8 cellular contexts compared by ENCODE assay signal in the genomic region with DNA sequence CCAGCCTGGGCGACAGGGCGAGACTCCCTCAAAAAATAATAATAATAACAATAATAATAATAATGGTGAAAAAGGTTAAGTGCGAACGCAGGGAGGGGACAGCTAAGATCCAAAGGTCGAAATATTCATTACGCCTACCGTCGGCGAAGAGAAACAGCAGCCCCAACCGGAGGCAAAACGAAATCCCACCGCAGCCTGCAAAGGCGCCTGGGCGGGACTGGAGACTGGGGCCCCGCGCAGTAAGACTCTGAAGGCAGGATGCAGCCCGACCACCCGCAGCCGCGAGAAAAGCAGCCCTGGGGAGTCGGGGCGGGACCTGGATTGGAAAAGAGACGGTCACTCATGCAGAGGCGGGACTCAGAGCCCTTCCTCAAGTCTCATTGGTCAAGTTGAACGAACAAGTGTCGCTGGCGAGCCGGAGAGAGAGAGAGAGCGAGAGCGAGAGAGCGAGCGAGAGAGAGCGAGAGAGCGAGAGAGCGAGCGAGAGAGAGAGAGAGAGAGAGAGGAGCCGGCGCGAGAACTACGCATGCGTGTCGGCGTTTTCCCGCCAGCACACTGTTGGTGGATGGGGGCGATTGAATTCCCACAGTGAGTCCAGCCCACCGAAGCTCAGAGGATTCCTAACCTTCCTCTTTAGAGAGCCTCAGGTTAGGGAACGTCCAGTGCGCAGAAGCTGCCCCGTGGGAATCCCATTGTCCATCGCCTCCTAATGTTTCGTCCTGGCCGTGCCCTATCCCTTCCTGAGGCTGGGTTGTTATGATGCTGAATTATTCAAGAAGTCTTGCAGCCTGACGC. TPM values are rescaled to one million over a fixed set of nuclear protein-coding genes. Genes with fewer than 3 reads are reported as not detected.
DNase-seq lines count a peak whose midpoint lies in the region; ATAC-seq, FAIRE-seq and TF ChIP-seq lines count a peak whose summit lies in the region.

No MANE protein-coding gene starts in this region.

- TF ChIP-seq CTCF in kidney (IDR thresholded peaks at IDR 0.05; ENCODE audit: borderline replicate concordance, extremely low read depth, insufficient read depth) = peak; percentile 96

- peak; percentile 3 for FAIRE-seq in kidney (lab: Jason Lieb, UNC)

- H3K4me3 ChIP-seq in kidney (ENCODE audit: low read length in 2 of 2) = peak overlapping the region; percentile 77 to 85

- H3K27ac ChIP-seq in kidney (ENCODE audit: low read depth in 2 of 2, low read length in 2 of 2) = peak overlapping the region; percentile 89 to 90

- H3K9me3 ChIP-seq in kidney (ENCODE audit: control insufficient read depth in 1 of 2, low read length in 2 of 2) = no peaks in the 10 kb centered on the region

- no peaks in the 10 kb centered on the region for H3K36me3 ChIP-seq in kidney (ENCODE audit: control insufficient read depth in 1 of 2, insufficient read depth in 2 of 2, low read length in 2 of 2)

- DNase-seq in Ammon's horn (ENCODE audit: low spot score) (peak; percentile 99), NCI-H345 treated with DMSO at 0.1 percent for 48 hours (lab: John Stamatoyannopoulos, UW; ENCODE audit: unreplicated experiment) (peak; percentile 100), cerebellar cortex (ENCODE audit: low spot score) (peak; percentile 100), kidney (peak; percentile 98)
- DNase-seq in activated CD4-positive, CD25-positive, alpha-beta regulatory T cell treated with anti-CD3 and anti-CD28 coated beads, Interleukin-2, amount 50 U/mL, for 16 hours (ENCODE audit: low read depth, low spot score) = peak; percentile 86
- DNase-seq in stimulated activated CD4-positive, alpha-beta T cell treated with anti-CD3 and anti-CD28 coated beads, Interleukin-15, amount 100 ng/mL, for 1 hour (ENCODE audit: low read depth in 1 of 2, low spot score in 1 of 2) = peak; percentile 68 to 83

- ATAC-seq in GM19035 (IDR thresholded peaks at IDR 0.05; ENCODE audit: unreplicated experiment) = peak; percentile 91
- ATAC-seq in HG03342 (IDR thresholded peaks at IDR 0.05; ENCODE audit: unreplicated experiment) = peak; percentile 84

- peak overlapping the region; percentile 77 to 78 for H3K9ac ChIP-seq in kidney (ENCODE audit: low read length in 2 of 2)

- H3K4me1 ChIP-seq in kidney (ENCODE audit: control insufficient read depth in 1 of 2, insufficient read depth in 1 of 2, low read depth in 1 of 2, low read length in 2 of 2) = peaks cover 9 to 11% of the 10 kb centered on the region in 2 donors

- intact Hi-C loops in kidney (cut with DNase I) = no loop called here

RNA-seq across cellular contexts. Expression of a gene that starts 10.7 kb away (rescaled TPM):
- total RNA-seq in kidney = 22.8 TPM
- 19.8 TPM for polyA plus RNA-seq in kidney (ENCODE audit: insufficient read depth, low read depth, low replicate concordance)

RNA-seq across cellular contexts. Expression of a gene that starts 17.6 kb away (rescaled TPM):
- total RNA-seq in kidney = 66.7 TPM
- 89.1 TPM for polyA plus RNA-seq in kidney (ENCODE audit: insufficient read depth, low read depth, low replicate concordance)

RNA-seq across cellular contexts. Expression of a gene that starts 28.7 kb away (rescaled TPM):
- total RNA-seq in kidney = 59.7 TPM
- polyA plus RNA-seq in kidney (ENCODE audit: insufficient read depth, low read depth, low replicate concordance) = 28.9 TPM

RNA-seq across cellular contexts. Expression of a gene that starts 32.7 kb away (rescaled TPM):
- 3.3 TPM for total RNA-seq in kidney
- polyA plus RNA-seq in kidney (ENCODE audit: insufficient read depth, low read depth, low replicate concordance) = 4.5 TPM

RNA-seq across cellular contexts. Expression of a gene that starts 36.1 kb away (rescaled TPM):
- 38.8 TPM for total RNA-seq in kidney
- 86.9 TPM for polyA plus RNA-seq in kidney (ENCODE audit: insufficient read depth, low read depth, low replicate concordance)

Comparison
In these comparisons a context has a peak if more than half of its experiments do, and no peak if none do; other contexts are left out.
1. Peak in every context shown above with its lines: DNase-seq, ATAC-seq, H3K4me3 ChIP-seq and H3K27ac ChIP-seq.